ENCODE assay signal across 9 cellular contexts in the genomic region with DNA sequence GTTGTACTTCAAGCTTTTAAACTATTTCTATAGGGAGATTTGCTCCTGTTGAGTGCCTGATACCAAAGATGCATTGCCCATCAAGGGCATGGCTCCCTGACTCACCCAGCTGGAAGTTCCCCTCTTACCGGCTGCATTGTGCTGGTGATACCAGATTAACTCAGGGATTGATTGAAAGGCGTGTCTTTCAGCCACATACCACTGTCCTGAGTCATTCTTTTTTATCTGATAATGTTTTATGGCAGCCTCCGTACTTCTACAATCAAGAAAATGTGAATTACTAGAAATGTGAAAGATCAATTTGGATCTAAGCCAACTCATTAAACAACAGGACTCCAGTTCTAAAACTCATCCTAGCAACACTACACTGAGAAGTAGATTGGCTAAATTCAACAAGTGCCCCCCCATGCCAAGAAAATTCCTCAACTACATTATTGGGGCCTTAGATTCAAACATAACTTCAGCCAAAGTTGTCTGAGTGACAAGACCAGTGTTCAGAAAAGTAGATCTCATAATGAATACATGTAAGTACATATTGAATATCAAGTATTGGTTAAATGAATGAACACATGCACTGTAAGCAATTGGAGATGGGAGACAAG. TPM values are rescaled to one million over a fixed set of nuclear protein-coding genes. Genes with fewer than 3 reads are reported as not detected.
DNase-seq lines count a peak whose midpoint lies in the region; ATAC-seq lines count a peak whose summit lies in the region.
"Had no signal": no experiment of that assay in that cellular context is flagged by ENCODE, and none has a peak within 500 bp of the region (broad histone marks: within the 10 kb centered on the region; RNA-seq: fewer than 3 reads in every experiment).

No MANE protein-coding gene starts in this region.

- H3K9me3 Mint-ChIP-seq in activated T-helper 2 cell treated with anti-CD3 and anti-CD28 coated beads, Interferon-gamma antibody, Interleukin-2, Interleukin-4, amounts not matched to agents 10 μg/mL and 5 μg/mL and 100 μg/mL, durations not matched to agents 14 hours and 24 hours and 36 hours: no peaks in the 10 kb centered on the region
- H3K9me3 Mint-ChIP-seq in stimulated activated naive CD8-positive, alpha-beta T cell treated with anti-CD3 and anti-CD28 coated beads, Interleukin-15, amount 100 ng/mL, for 72 hours: no peaks in the 10 kb centered on the region

- no peak overlapping the region for H3K4me3 Mint-ChIP-seq in activated T-helper 2 cell treated with anti-CD3 and anti-CD28 coated beads, Interferon-gamma antibody, Interleukin-2, Interleukin-4, amounts not matched to agents 10 μg/mL and 5 μg/mL and 100 μg/mL, durations not matched to agents 14 hours and 24 hours and 36 hours (ENCODE audit: low read depth)
- H3K4me3 Mint-ChIP-seq in stimulated activated naive CD8-positive, alpha-beta T cell treated with anti-CD3 and anti-CD28 coated beads, Interleukin-15, amount 100 ng/mL, for 72 hours: peak overlapping the region in 1 of 2 donors; percentile 51

- peak; percentile 100 for ATAC-seq in stimulated activated naive CD8-positive, alpha-beta T cell treated with anti-CD3 and anti-CD28 coated beads, Interleukin-15, amount 100 ng/mL, for 72 hours
- ATAC-seq in GM19467 (IDR thresholded peaks at IDR 0.05; ENCODE audit: unreplicated experiment): no peak

- H3K27ac Mint-ChIP-seq in activated T-helper 2 cell treated with anti-CD3 and anti-CD28 coated beads, Interferon-gamma antibody, Interleukin-2, Interleukin-4, amounts not matched to agents 10 μg/mL and 5 μg/mL and 100 μg/mL, durations not matched to agents 14 hours and 24 hours and 36 hours: peak overlapping the region; percentile 7
- H3K27ac Mint-ChIP-seq in stimulated activated naive CD8-positive, alpha-beta T cell treated with anti-CD3 and anti-CD28 coated beads, Interleukin-15, amount 100 ng/mL, for 72 hours: no peak overlapping the region

- H3K36me3 Mint-ChIP-seq in activated T-helper 2 cell treated with anti-CD3 and anti-CD28 coated beads, Interferon-gamma antibody, Interleukin-2, Interleukin-4, amounts not matched to agents 10 μg/mL and 5 μg/mL and 100 μg/mL, durations not matched to agents 14 hours and 24 hours and 36 hours (ENCODE audit: low read depth): no peaks in the 10 kb centered on the region

- H3K4me1 Mint-ChIP-seq in activated T-helper 2 cell treated with anti-CD3 and anti-CD28 coated beads, Interferon-gamma antibody, Interleukin-2, Interleukin-4, amounts not matched to agents 10 μg/mL and 5 μg/mL and 100 μg/mL, durations not matched to agents 14 hours and 24 hours and 36 hours (ENCODE audit: low read depth): peaks cover 16% of the 10 kb centered on the region
- peaks cover 27% of the 10 kb centered on the region for H3K4me1 Mint-ChIP-seq in stimulated activated naive CD8-positive, alpha-beta T cell treated with anti-CD3 and anti-CD28 coated beads, Interleukin-15, amount 100 ng/mL, for 72 hours

- intact Hi-C loops in activated T-helper 2 cell treated with anti-CD3 and anti-CD28 coated beads, Interferon-gamma antibody, Interleukin-2, Interleukin-4, amounts not matched to agents 10 μg/mL and 5 μg/mL and 100 μg/mL, durations not matched to agents 14 hours and 24 hours and 36 hours (cut with micrococcal nuclease): loop anchor here (1.0 to 2.0 kb wide), 3 partner anchors 9 to 45 kb away; no protein-coding TSS in a partner anchor

- DNase-seq in activated T-cell treated with anti-CD3 and anti-CD28 coated beads for 48 hours (ENCODE audit: low read depth) (peak; percentile 59), kidney glomerular epithelial cell (lab: John Stamatoyannopoulos, UW) (peak; percentile 62), hypothalamus (lab: John Stamatoyannopoulos, UW) (no peak), NCI-H2196 treated with DMSO at 0.1 percent for 48 hours (lab: John Stamatoyannopoulos, UW; ENCODE audit: unreplicated experiment) (no peak)
- no peak for DNase-seq in activated T-cell treated with anti-CD3 and anti-CD28 coated beads, Interleukin-2, amount 50 U/mL, for 1 hour
- no peak for DNase-seq in activated T-helper 2 cell treated with anti-CD3 and anti-CD28 coated beads, Interferon-gamma antibody, Interleukin-2, Interleukin-4, amounts not matched to agents 10 μg/mL and 5 μg/mL and 100 μg/mL, durations not matched to agents 14 hours and 24 hours and 36 hours (ENCODE audit: low spot score)
- peak in 1 of 2 donors; percentile 68 for DNase-seq in stimulated activated naive CD8-positive, alpha-beta T cell treated with anti-CD3 and anti-CD28 coated beads, Interleukin-15, amount 100 ng/mL, for 72 hours
- DNase-seq: thyroid gland had no signal

- H3K27me3 Mint-ChIP-seq in activated T-helper 2 cell treated with anti-CD3 and anti-CD28 coated beads, Interferon-gamma antibody, Interleukin-2, Interleukin-4, amounts not matched to agents 10 μg/mL and 5 μg/mL and 100 μg/mL, durations not matched to agents 14 hours and 24 hours and 36 hours (ENCODE audit: low read depth): peaks cover 4% of the 10 kb centered on the region
- no peaks in the 10 kb centered on the region for H3K27me3 Mint-ChIP-seq in stimulated activated naive CD8-positive, alpha-beta T cell treated with anti-CD3 and anti-CD28 coated beads, Interleukin-15, amount 100 ng/mL, for 72 hours

RNA-seq across cellular contexts. Expression of a gene that starts 40.0 kb away (rescaled TPM):
- 0.76 and 1.8 TPM in 2 replicates for total RNA-seq in activated T-helper 2 cell treated with anti-CD3 and anti-CD28 coated beads, Interferon-gamma antibody, Interleukin-2, Interleukin-4, amounts not matched to agents 10 μg/mL and 5 μg/mL and 100 μg/mL, durations not matched to agents 14 hours and 24 hours and 36 hours

Comparison
In these comparisons a context has a peak if more than half of its experiments do, and no peak if none do; other contexts are left out.
1. DNase-seq: peak in activated T-cell treated with anti-CD3 and anti-CD28 coated beads for 48 hours (single experiment) and kidney glomerular epithelial cell (single experiment); none in activated T-cell treated with anti-CD3 and anti-CD28 coated beads, Interleukin-2, amount 50 U/mL, for 1 hour (single experiment), activated T-helper 2 cell treated with anti-CD3 and anti-CD28 coated beads, Interferon-gamma antibody, Interleukin-2, Interleukin-4, amounts not matched to agents 10 μg/mL and 5 μg/mL and 100 μg/mL, durations not matched to agents 14 hours and 24 hours and 36 hours (single experiment), hypothalamus (0 of 51) and NCI-H2196 treated with DMSO at 0.1 percent for 48 hours (single experiment).